In the genomic region with DNA sequence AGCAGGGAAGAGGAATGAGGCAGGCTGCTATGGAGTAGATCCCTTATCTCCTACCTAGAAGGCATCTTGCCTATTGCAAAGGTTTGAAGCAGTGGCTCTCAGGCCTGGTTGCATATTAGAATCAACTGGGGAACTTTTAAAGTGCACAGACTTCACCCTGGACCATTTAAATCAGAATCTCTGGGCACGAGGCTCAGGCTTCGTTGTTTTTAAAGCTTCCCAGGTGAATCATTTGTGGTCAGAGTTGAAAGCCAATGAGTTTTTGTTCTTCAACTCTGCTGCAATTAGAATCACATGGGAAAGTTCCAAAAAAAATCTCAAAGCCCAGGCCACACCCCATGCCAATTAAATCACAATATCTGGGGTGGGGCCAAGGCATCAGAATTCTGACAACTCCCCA, we compare ENCODE assay signal across 24 cellular contexts.
DNase-seq lines count a peak whose midpoint lies in the region; ATAC-seq and TF ChIP-seq lines count a peak whose summit lies in the region.
"Had no signal": no experiment of that assay in that cellular context is flagged by ENCODE, and none has a peak within 500 bp of the region (broad histone marks: within the 10 kb centered on the region; RNA-seq: fewer than 3 reads in every experiment).

No MANE protein-coding gene starts in this region.

- no peaks in the 10 kb centered on the region for H4K20me1 ChIP-seq in GM23338 (replicated peaks; ENCODE audit: insufficient read depth)

- no peak overlapping the region for H3K27ac Mint-ChIP-seq in GM23338
- H3K27ac Mint-ChIP-seq: HFFc6 had no signal

- H3K9me2 ChIP-seq in GM23338 (ENCODE audit: insufficient read depth) = 0 out of 2 replicates have a peak, but pooled peaks cover 5% of the 10 kb centered on the region

- H3K27me3 ChIP-seq in GM23338 (ENCODE audit: insufficient read depth) = no peaks in the 10 kb centered on the region
- no peaks in the 10 kb centered on the region for H3K27me3 ChIP-seq in RWPE2 (ENCODE audit: insufficient read depth, poor library complexity, severe bottlenecking)
- no peaks in the 10 kb centered on the region for H3K27me3 ChIP-seq in foreskin keratinocyte
- no peaks in the 10 kb centered on the region for H3K27me3 ChIP-seq in gastrocnemius medialis

- H3K4me1 Mint-ChIP-seq in GM23338 = no peaks in the 10 kb centered on the region

- no peak overlapping the region for H3K27ac ChIP-seq in GM23338 (ENCODE audit: low read depth)
- H3K27ac ChIP-seq in RWPE2 (ENCODE audit: poor library complexity, severe bottlenecking) = no peak overlapping the region
- H3K27ac ChIP-seq in foreskin keratinocyte = no peak overlapping the region
- H3K27ac ChIP-seq in gastrocnemius medialis = peak overlapping the region in 3 of 4 donors; percentile 74 to 82 (median 77)
- H3K27ac ChIP-seq: GM23248, SK-N-MC had no signal

- H3K36me3 ChIP-seq in GM23338 (ENCODE audit: insufficient read depth) (no peaks in the 10 kb centered on the region), RWPE2 (ENCODE audit: low read depth) (no peaks in the 10 kb centered on the region), gastrocnemius medialis (no peaks in the 10 kb centered on the region)
- H3K36me3 ChIP-seq: HAP-1 had no signal

- TF ChIP-seq CTCF in GM23338 (conservative IDR thresholded peaks at IDR 0.05; ENCODE audit: low read depth in 2 of 2) (no peak), RWPE2 (IDR thresholded peaks at IDR 0.05; ENCODE audit: poor library complexity, severe bottlenecking) (no peak), foreskin keratinocyte (conservative IDR thresholded peaks at IDR 0.05) (no peak), gastrocnemius medialis (IDR thresholded peaks at IDR 0.05 in 4 of 5, conservative IDR thresholded peaks at IDR 0.05 in 1 of 5) (no peak)

- no peaks in the 10 kb centered on the region for H3K4me1 ChIP-seq in GM23338 (ENCODE audit: insufficient read depth)
- no peaks in the 10 kb centered on the region for H3K4me1 ChIP-seq in RWPE2 (ENCODE audit: insufficient read depth, poor library complexity, severe bottlenecking)
- H3K4me1 ChIP-seq in foreskin keratinocyte = peaks cover 8% of the 10 kb centered on the region
- H3K4me1 ChIP-seq in gastrocnemius medialis = peaks cover 32 to 41% of the 10 kb centered on the region in 2 donors
- H3K4me1 ChIP-seq: HAP-1 had no signal

- no peak for TF ChIP-seq POLR2A in gastrocnemius medialis (IDR thresholded peaks at IDR 0.05)

- H3K9me3 ChIP-seq in RWPE2 (ENCODE audit: severe bottlenecking) (no peaks in the 10 kb centered on the region), gastrocnemius medialis (no peaks in the 10 kb centered on the region)
- H3K9me3 ChIP-seq: HAP-1 had no signal

- in situ Hi-C loops in gastrocnemius medialis (cut with MboI; ENCODE audit: low sequenced_read_pairs in 4 of 4) = no loop called here

- H3K36me3 Mint-ChIP-seq in GM23338 (ENCODE audit: low read depth) = no peaks in the 10 kb centered on the region

- no peaks in the 10 kb centered on the region for H3K9me3 Mint-ChIP-seq in GM23338

- H3K27me3 Mint-ChIP-seq in GM23338 (ENCODE audit: insufficient read depth, low read depth, poor library complexity) = no peaks in the 10 kb centered on the region

- no peak for DNase-seq in GM23338 (ENCODE audit: low spot score)
- no peak for DNase-seq in RWPE2 (ENCODE audit: low spot score)
- DNase-seq in foreskin keratinocyte = peak in 1 of 2 donors; percentile 48
- DNase-seq in gastrocnemius medialis = no peak
- no peak for DNase-seq in amygdala (lab: John Stamatoyannopoulos, UW)
- DNase-seq: Calu3, DMS153, DND-41, GM23248, HFFc6, IMR-90, KG1, NCI-H1092, NCI-H1417 treated with DMSO at 0.1 percent for 48 hours, NCI-H1694 treated with DMSO at 0.1 percent for 48 hours, NCI-H2081, NCI-H2227 treated with DMSO at 0.1 percent for 48 hours, NCI-H526 treated with DMSO at 0.1 percent for 48 hours, SIG-M5 had no signal

- no peaks in the 10 kb centered on the region for H3K79me2 ChIP-seq in GM23338 (replicated peaks; ENCODE audit: insufficient read depth)

- H3K4me3 ChIP-seq in GM23338 (no peak overlapping the region), RWPE2 (ENCODE audit: severe bottlenecking) (no peak overlapping the region), gastrocnemius medialis (no peak overlapping the region)
- H3K4me3 ChIP-seq: GM23248, HAP-1, SK-N-MC had no signal

- H3F3A ChIP-seq in GM23338 (replicated peaks; ENCODE audit: low read depth) = no peaks in the 10 kb centered on the region

- ATAC-seq in GM23338 (no peak), RWPE2 (ENCODE audit: low read depth) (peak; percentile 49; the same call in 1 of the 3 replicates), foreskin keratinocyte (peak; percentile 32), gastrocnemius medialis (no peak), HG03108 (IDR thresholded peaks at IDR 0.05; ENCODE audit: unreplicated experiment) (no peak), GM19351 (IDR thresholded peaks at IDR 0.05; ENCODE audit: unreplicated experiment) (no peak)
- ATAC-seq: Panc1 had no signal

- intact Hi-C loops in gastrocnemius medialis (cut with DNase I; ENCODE audit: low total_unique reads) = no loop called here

- H3K4me2 ChIP-seq in GM23338 = no peak overlapping the region

- H2AFZ ChIP-seq in GM23338 = peak overlapping the region; percentile 28; the same call in 1 of the 2 replicates
- H2AFZ ChIP-seq: GM23248 had no signal

- H3K4me3 Mint-ChIP-seq in GM23338 = no peak overlapping the region
- H3K4me3 Mint-ChIP-seq: HFFc6 had no signal

TF ChIP-seq in GM23338, 12 proteins besides CTCF, POLR2A, EP300 and RAD21 (continues in another document):
- TF ChIP-seq, protein P1, sequence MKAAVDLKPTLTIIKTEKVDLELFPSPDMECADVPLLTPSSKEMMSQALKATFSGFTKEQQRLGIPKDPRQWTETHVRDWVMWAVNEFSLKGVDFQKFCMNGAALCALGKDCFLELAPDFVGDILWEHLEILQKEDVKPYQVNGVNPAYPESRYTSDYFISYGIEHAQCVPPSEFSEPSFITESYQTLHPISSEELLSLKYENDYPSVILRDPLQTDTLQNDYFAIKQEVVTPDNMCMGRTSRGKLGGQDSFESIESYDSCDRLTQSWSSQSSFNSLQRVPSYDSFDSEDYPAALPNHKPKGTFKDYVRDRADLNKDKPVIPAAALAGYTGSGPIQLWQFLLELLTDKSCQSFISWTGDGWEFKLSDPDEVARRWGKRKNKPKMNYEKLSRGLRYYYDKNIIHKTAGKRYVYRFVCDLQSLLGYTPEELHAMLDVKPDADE (IDR thresholded peaks at IDR 0.05) = no peak
- no peak for TF ChIP-seq ZNF331 (CRISPR knock-in tag; IDR thresholded peaks at IDR 0.05; ENCODE audit: low read depth)
- TF ChIP-seq, protein P2, sequence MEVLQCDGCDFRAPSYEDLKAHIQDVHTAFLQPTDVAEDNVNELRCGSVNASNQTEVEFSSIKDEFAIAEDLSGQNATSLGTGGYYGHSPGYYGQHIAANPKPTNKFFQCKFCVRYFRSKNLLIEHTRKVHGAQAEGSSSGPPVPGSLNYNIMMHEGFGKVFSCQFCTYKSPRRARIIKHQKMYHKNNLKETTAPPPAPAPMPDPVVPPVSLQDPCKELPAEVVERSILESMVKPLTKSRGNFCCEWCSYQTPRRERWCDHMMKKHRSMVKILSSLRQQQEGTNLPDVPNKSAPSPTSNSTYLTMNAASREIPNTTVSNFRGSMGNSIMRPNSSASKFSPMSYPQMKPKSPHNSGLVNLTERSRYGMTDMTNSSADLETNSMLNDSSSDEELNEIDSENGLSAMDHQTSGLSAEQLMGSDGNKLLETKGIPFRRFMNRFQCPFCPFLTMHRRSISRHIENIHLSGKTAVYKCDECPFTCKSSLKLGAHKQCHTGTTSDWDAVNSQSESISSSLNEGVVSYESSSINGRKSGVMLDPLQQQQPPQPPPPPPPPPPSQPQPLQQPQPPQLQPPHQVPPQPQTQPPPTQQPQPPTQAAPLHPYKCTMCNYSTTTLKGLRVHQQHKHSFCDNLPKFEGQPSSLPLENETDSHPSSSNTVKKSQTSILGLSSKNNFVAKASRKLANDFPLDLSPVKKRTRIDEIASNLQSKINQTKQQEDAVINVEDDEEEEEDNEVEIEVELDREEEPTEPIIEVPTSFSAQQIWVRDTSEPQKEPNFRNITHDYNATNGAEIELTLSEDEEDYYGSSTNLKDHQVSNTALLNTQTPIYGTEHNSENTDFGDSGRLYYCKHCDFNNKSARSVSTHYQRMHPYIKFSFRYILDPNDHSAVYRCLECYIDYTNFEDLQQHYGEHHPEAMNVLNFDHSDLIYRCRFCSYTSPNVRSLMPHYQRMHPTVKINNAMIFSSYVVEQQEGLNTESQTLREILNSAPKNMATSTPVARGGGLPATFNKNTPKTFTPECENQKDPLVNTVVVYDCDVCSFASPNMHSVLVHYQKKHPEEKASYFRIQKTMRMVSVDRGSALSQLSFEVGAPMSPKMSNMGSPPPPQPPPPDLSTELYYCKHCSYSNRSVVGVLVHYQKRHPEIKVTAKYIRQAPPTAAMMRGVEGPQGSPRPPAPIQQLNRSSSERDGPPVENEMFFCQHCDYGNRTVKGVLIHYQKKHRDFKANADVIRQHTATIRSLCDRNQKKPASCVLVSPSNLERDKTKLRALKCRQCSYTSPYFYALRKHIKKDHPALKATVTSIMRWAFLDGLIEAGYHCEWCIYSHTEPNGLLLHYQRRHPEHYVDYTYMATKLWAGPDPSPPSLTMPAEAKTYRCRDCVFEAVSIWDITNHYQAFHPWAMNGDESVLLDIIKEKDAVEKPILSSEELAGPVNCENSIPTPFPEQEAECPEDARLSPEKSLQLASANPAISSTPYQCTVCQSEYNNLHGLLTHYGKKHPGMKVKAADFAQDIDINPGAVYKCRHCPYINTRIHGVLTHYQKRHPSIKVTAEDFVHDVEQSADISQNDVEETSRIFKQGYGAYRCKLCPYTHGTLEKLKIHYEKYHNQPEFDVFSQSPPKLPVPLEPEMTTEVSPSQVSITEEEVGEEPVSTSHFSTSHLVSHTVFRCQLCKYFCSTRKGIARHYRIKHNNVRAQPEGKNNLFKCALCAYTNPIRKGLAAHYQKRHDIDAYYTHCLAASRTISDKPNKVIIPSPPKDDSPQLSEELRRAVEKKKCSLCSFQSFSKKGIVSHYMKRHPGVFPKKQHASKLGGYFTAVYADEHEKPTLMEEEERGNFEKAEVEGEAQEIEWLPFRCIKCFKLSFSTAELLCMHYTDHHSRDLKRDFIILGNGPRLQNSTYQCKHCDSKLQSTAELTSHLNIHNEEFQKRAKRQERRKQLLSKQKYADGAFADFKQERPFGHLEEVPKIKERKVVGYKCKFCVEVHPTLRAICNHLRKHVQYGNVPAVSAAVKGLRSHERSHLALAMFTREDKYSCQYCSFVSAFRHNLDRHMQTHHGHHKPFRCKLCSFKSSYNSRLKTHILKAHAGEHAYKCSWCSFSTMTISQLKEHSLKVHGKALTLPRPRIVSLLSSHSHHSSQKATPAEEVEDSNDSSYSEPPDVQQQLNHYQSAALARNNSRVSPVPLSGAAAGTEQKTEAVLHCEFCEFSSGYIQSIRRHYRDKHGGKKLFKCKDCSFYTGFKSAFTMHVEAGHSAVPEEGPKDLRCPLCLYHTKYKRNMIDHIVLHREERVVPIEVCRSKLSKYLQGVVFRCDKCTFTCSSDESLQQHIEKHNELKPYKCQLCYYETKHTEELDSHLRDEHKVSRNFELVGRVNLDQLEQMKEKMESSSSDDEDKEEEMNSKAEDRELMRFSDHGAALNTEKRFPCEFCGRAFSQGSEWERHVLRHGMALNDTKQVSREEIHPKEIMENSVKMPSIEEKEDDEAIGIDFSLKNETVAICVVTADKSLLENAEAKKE (CRISPR knock-in tag; IDR thresholded peaks at IDR 0.05) = no peak
- TF ChIP-seq EZH2phosphoT487 (IDR thresholded peaks at IDR 0.05; ENCODE audit: unreplicated experiment) = no peak
- no peak for TF ChIP-seq EZH2 (IDR thresholded peaks at IDR 0.05; ENCODE audit: low read depth, unreplicated experiment)

Comparison
In these comparisons a context has a peak if more than half of its experiments do, and no peak if none do; other contexts are left out.
1. ATAC-seq: peak in RWPE2 (single experiment) and foreskin keratinocyte (single experiment); none in GM23338 (single experiment), gastrocnemius medialis (0 of 2), HG03108 (single experiment) and GM19351 (single experiment).
2. H3K27ac ChIP-seq: peak in gastrocnemius medialis (3 of 4); none in GM23338 (single experiment), RWPE2 (single experiment) and foreskin keratinocyte (single experiment).